Comparison of ENCODE assay signal across 34 cellular contexts in the genomic region with DNA sequence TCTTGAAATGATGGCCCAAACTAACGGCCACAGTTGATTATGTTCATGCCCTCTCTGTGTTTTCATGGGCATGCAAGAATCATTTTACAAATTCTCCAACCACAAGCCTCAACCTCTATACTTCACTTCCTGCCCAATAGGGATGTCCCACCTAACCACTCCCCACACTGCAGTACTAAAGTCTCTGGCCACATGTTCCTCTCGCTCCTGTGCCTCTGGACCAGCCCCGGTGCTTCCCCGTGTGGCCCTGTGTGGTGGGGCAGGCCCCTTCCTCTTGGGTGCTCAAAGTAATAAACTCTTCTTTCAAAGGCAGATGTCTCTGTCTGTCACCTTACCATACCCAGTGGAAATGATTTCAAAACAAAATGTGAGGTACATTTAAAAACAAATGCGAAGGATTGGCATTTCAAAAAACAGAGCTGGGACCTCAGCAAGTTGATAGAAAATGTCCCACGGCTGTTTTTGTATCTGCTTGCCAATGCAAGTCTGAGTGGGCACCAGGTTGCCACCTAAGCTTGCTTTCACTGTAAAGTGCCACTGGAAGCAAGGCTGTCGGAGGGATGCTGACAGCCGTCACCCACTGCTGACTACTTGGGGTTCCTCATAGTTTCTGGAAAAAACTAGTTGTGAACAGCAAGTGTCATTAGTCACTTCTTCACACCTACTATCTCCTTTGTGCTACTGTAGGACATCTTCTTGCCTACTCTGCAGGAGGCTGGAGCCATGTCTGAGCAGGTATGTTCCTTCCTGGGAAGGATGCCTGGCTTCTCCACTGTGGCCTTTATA. TPM values are rescaled to one million over a fixed set of nuclear protein-coding genes. Genes with fewer than 3 reads are reported as not detected.
DNase-seq lines count a peak whose midpoint lies in the region; ATAC-seq and TF ChIP-seq lines count a peak whose summit lies in the region.
"Had no signal": no experiment of that assay in that cellular context is flagged by ENCODE, and none has a peak within 500 bp of the region (broad histone marks: within the 10 kb centered on the region; RNA-seq: fewer than 3 reads in every experiment).

No MANE protein-coding gene starts in this region.

- H3K4me3 Mint-ChIP-seq in activated naive CD8-positive, alpha-beta T cell treated with anti-CD3 and anti-CD28 coated beads, Interleukin-2, amount 50 U/mL, for 24 hours, result no peak overlapping the region
- no peak overlapping the region for H3K4me3 Mint-ChIP-seq in activated naive CD8-positive, alpha-beta T cell treated with anti-CD3 and anti-CD28 coated beads for 36 hours
- no peak overlapping the region for H3K4me3 Mint-ChIP-seq in osteocyte (ENCODE audit: unreplicated experiment)
- H3K4me3 Mint-ChIP-seq: activated CD4-positive, alpha-beta T cell treated with anti-CD3 and anti-CD28 coated beads, Interleukin-2, amount 10 ng/mL, durations not matched to agents 24 days and 14 days; activated naive CD4-positive, alpha-beta T cell treated with anti-CD3 and anti-CD28 coated beads for 36 hours; activated T-cell treated with anti-CD3 and anti-CD28 coated beads, Interleukin-2, amount 50 U/mL, for 72 hours; brain; CD8-positive, alpha-beta T cell; mesothelial cell of epicardium had no signal

- H3K27ac Mint-ChIP-seq in activated naive CD8-positive, alpha-beta T cell treated with anti-CD3 and anti-CD28 coated beads, Interleukin-2, amount 50 U/mL, for 24 hours, result no peak overlapping the region
- no peak overlapping the region for H3K27ac Mint-ChIP-seq in activated naive CD8-positive, alpha-beta T cell treated with anti-CD3 and anti-CD28 coated beads for 36 hours
- no peak overlapping the region for H3K27ac Mint-ChIP-seq in osteocyte (ENCODE audit: unreplicated experiment)
- H3K27ac Mint-ChIP-seq: activated CD4-positive, alpha-beta T cell treated with anti-CD3 and anti-CD28 coated beads, Interleukin-2, amount 10 ng/mL, durations not matched to agents 24 days and 14 days; activated naive CD4-positive, alpha-beta T cell treated with anti-CD3 and anti-CD28 coated beads for 36 hours; activated T-cell treated with anti-CD3 and anti-CD28 coated beads, Interleukin-2, amount 50 U/mL, for 72 hours; brain; CD8-positive, alpha-beta T cell; mesothelial cell of epicardium had no signal

- DNase-seq in activated naive CD8-positive, alpha-beta T cell treated with anti-CD3 and anti-CD28 coated beads, Interleukin-2, amount 50 U/mL, for 24 hours, result no peak
- no peak for DNase-seq in activated naive CD8-positive, alpha-beta T cell treated with anti-CD3 and anti-CD28 coated beads for 36 hours
- DNase-seq in coronary artery (ENCODE audit: low spot score) (peak; percentile 26), osteocyte (ENCODE audit: extremely low spot score, unreplicated experiment) (peak; percentile 54), right lobe of liver (no peak)
- DNase-seq: activated CD4-positive, alpha-beta T cell treated with anti-CD3 and anti-CD28 coated beads, Interleukin-2, amount 10 ng/mL, durations not matched to agents 24 days and 14 days; activated naive CD4-positive, alpha-beta T cell treated with anti-CD3 and anti-CD28 coated beads for 36 hours; activated T-cell treated with anti-CD3 and anti-CD28 coated beads, Interleukin-2, amount 50 U/mL, for 72 hours; amniotic stem cell; CD8-positive, alpha-beta T cell; esophagus squamous epithelium; foreskin keratinocyte; heart left ventricle; NCI-H1105 treated with DMSO at 0.1 percent for 48 hours; NCI-H2029 treated with DMSO at 0.1 percent for 48 hours; NCI-H226; NCI-H526 treated with DMSO at 0.1 percent for 48 hours; stimulated activated CD4-positive, alpha-beta T cell treated with anti-CD3 and anti-CD28 coated beads, Interleukin-4, amount 100 ng/mL, for 1 hour; SW 1271 had no signal

- WGBS in right lobe of liver (ENCODE audit: insufficient coverage, low coverage, low lambda C conversion rate, missing lambda C conversion rate), result 62% methylated on average over 6 of the region's 8 CpGs

- H3K27ac ChIP-seq in coronary artery, result no peak overlapping the region
- H3K27ac ChIP-seq in right lobe of liver, result peak overlapping the region in 1 of 3 donors; percentile 90
- H3K27ac ChIP-seq: A549, esophagus squamous epithelium, foreskin keratinocyte, heart left ventricle, neutrophil, prostate gland, tibial nerve had no signal

- no peaks in the 10 kb centered on the region for H3K27me3 ChIP-seq in right lobe of liver
- H3K27me3 ChIP-seq: esophagus squamous epithelium, foreskin keratinocyte, heart left ventricle, neutrophil, tibial nerve had no signal

- no peaks in the 10 kb centered on the region for H3K4me1 Mint-ChIP-seq in activated naive CD8-positive, alpha-beta T cell treated with anti-CD3 and anti-CD28 coated beads, Interleukin-2, amount 50 U/mL, for 24 hours
- H3K4me1 Mint-ChIP-seq in activated naive CD8-positive, alpha-beta T cell treated with anti-CD3 and anti-CD28 coated beads for 36 hours, result no peaks in the 10 kb centered on the region
- H3K4me1 Mint-ChIP-seq in osteocyte (ENCODE audit: unreplicated experiment), result peaks cover 16% of the 10 kb centered on the region
- H3K4me1 Mint-ChIP-seq: activated CD4-positive, alpha-beta T cell treated with anti-CD3 and anti-CD28 coated beads, Interleukin-2, amount 10 ng/mL, durations not matched to agents 24 days and 14 days; mesothelial cell of epicardium had no signal

- no peaks in the 10 kb centered on the region for H3K36me3 ChIP-seq in right lobe of liver
- H3K36me3 ChIP-seq: esophagus squamous epithelium, heart left ventricle, neutrophil, prostate gland, tibial nerve had no signal

- H3K36me3 Mint-ChIP-seq in activated naive CD8-positive, alpha-beta T cell treated with anti-CD3 and anti-CD28 coated beads, Interleukin-2, amount 50 U/mL, for 24 hours (ENCODE audit: low read depth), result no peaks in the 10 kb centered on the region
- peaks cover 2% of the 10 kb centered on the region for H3K36me3 Mint-ChIP-seq in activated naive CD8-positive, alpha-beta T cell treated with anti-CD3 and anti-CD28 coated beads for 36 hours
- H3K36me3 Mint-ChIP-seq in osteocyte (ENCODE audit: unreplicated experiment), result no peaks in the 10 kb centered on the region
- H3K36me3 Mint-ChIP-seq: brain; CD8-positive, alpha-beta T cell; mesothelial cell of epicardium had no signal

- peaks cover 11% of the 10 kb centered on the region for H3K9me3 Mint-ChIP-seq in activated naive CD8-positive, alpha-beta T cell treated with anti-CD3 and anti-CD28 coated beads, Interleukin-2, amount 50 U/mL, for 24 hours
- peaks cover 6% of the 10 kb centered on the region for H3K9me3 Mint-ChIP-seq in activated naive CD8-positive, alpha-beta T cell treated with anti-CD3 and anti-CD28 coated beads for 36 hours
- no peaks in the 10 kb centered on the region for H3K9me3 Mint-ChIP-seq in osteocyte (ENCODE audit: unreplicated experiment)

- ATAC-seq in activated naive CD8-positive, alpha-beta T cell treated with anti-CD3 and anti-CD28 coated beads, Interleukin-2, amount 50 U/mL, for 24 hours, result peak; percentile 10
- ATAC-seq in HG03469 (IDR thresholded peaks at IDR 0.05; ENCODE audit: unreplicated experiment) (peak; percentile 44), right lobe of liver (no peak), HG03135 (IDR thresholded peaks at IDR 0.05; ENCODE audit: unreplicated experiment) (no peak), HG03342 (IDR thresholded peaks at IDR 0.05; ENCODE audit: unreplicated experiment) (no peak)
- ATAC-seq: A549; CD8-positive, alpha-beta T cell; foreskin keratinocyte; heart left ventricle; K562 had no signal

- H3K4me1 ChIP-seq in right lobe of liver, result peaks cover 0 to 25% (median 6%) of the 10 kb centered on the region in 4 donors
- H3K4me1 ChIP-seq: foreskin keratinocyte, heart left ventricle, prostate gland, tibial nerve had no signal

- no peak overlapping the region for H3K4me3 ChIP-seq in coronary artery
- no peak overlapping the region for H3K4me3 ChIP-seq in right lobe of liver
- H3K4me3 ChIP-seq: A549, esophagus squamous epithelium, heart left ventricle, K562, prostate gland, tibial nerve had no signal

- H3K9me3 ChIP-seq in right lobe of liver, result no peaks in the 10 kb centered on the region
- H3K9me3 ChIP-seq: A549, prostate gland had no signal

- peaks cover 12% of the 10 kb centered on the region for H3K27me3 Mint-ChIP-seq in activated naive CD8-positive, alpha-beta T cell treated with anti-CD3 and anti-CD28 coated beads, Interleukin-2, amount 50 U/mL, for 24 hours
- peaks cover 25% of the 10 kb centered on the region for H3K27me3 Mint-ChIP-seq in activated naive CD8-positive, alpha-beta T cell treated with anti-CD3 and anti-CD28 coated beads for 36 hours
- H3K27me3 Mint-ChIP-seq in osteocyte (ENCODE audit: unreplicated experiment), result peaks cover 1% of the 10 kb centered on the region

- TF ChIP-seq POLR2A in right lobe of liver (IDR thresholded peaks at IDR 0.05), result no peak

- TF ChIP-seq CTCF in coronary artery (IDR thresholded peaks at IDR 0.05) (no peak), osteocyte (IDR thresholded peaks at IDR 0.05) (no peak), right lobe of liver (IDR thresholded peaks at IDR 0.05) (no peak)

- intact Hi-C loops in right lobe of liver (cut with DNase I), result no loop called here

RNA-seq across cellular contexts. Expression of gene SERPINA11, which starts 8.2 kb away (rescaled TPM):
- total RNA-seq in activated naive CD8-positive, alpha-beta T cell treated with anti-CD3 and anti-CD28 coated beads for 36 hours, result not detected
- not detected in 2 replicates for total RNA-seq in osteocyte
- 100 to 1,000 TPM in 4 of 6 experiments, 10 to 100 TPM in 2; 79.7 to 414 (median 172) TPM for total RNA-seq in right lobe of liver
- total RNA-seq: activated CD4-positive, alpha-beta T cell treated with anti-CD3 and anti-CD28 coated beads, Interleukin-2, amount 10 ng/mL, durations not matched to agents 24 days and 14 days; activated CD8-positive, alpha-beta memory T cell treated with anti-CD3 and anti-CD28 coated beads for 36 hours; activated naive CD4-positive, alpha-beta T cell treated with anti-CD3 and anti-CD28 coated beads for 36 hours; activated T-cell treated with anti-CD3 and anti-CD28 coated beads, Interleukin-2, amount 50 U/mL, for 72 hours; CD8-positive, alpha-beta T cell; dermis microvascular lymphatic vessel endothelial cell; esophagus squamous epithelium; foreskin keratinocyte; heart left ventricle; K562; kidney epithelial cell; M059J; mesothelial cell of epicardium; prostate gland; tibial nerve had no signal

RNA-seq across cellular contexts. Expression of gene SERPINA9, which starts 15.2 kb away (rescaled TPM):
- not detected for total RNA-seq in activated naive CD8-positive, alpha-beta T cell treated with anti-CD3 and anti-CD28 coated beads for 36 hours
- not detected in 2 replicates for total RNA-seq in osteocyte
- total RNA-seq in right lobe of liver, result under 1 TPM in 1 of 6 experiments, not detected in 5; 0.18 TPM
- total RNA-seq: activated CD4-positive, alpha-beta T cell treated with anti-CD3 and anti-CD28 coated beads, Interleukin-2, amount 10 ng/mL, durations not matched to agents 24 days and 14 days; activated CD8-positive, alpha-beta memory T cell treated with anti-CD3 and anti-CD28 coated beads for 36 hours; activated naive CD4-positive, alpha-beta T cell treated with anti-CD3 and anti-CD28 coated beads for 36 hours; activated T-cell treated with anti-CD3 and anti-CD28 coated beads, Interleukin-2, amount 50 U/mL, for 72 hours; CD8-positive, alpha-beta T cell; dermis microvascular lymphatic vessel endothelial cell; esophagus squamous epithelium; foreskin keratinocyte; heart left ventricle; K562; kidney epithelial cell; liver; M059J; mesothelial cell of epicardium; prostate gland; tibial nerve had no signal

RNA-seq across cellular contexts. Expression of gene SERPINA12, which starts 48.4 kb away (rescaled TPM):
- not detected for total RNA-seq in activated naive CD8-positive, alpha-beta T cell treated with anti-CD3 and anti-CD28 coated beads for 36 hours
- total RNA-seq in osteocyte (not detected in 2 replicates), right lobe of liver (1 to 10 TPM in 1 of 6 experiments, under 1 TPM in 2, not detected in 3; 0.26 to 2.8 (median 0.39) TPM)
- total RNA-seq: activated CD4-positive, alpha-beta T cell treated with anti-CD3 and anti-CD28 coated beads, Interleukin-2, amount 10 ng/mL, durations not matched to agents 24 days and 14 days; activated CD8-positive, alpha-beta memory T cell treated with anti-CD3 and anti-CD28 coated beads for 36 hours; activated naive CD4-positive, alpha-beta T cell treated with anti-CD3 and anti-CD28 coated beads for 36 hours; activated T-cell treated with anti-CD3 and anti-CD28 coated beads, Interleukin-2, amount 50 U/mL, for 72 hours; CD8-positive, alpha-beta T cell; dermis microvascular lymphatic vessel endothelial cell; esophagus squamous epithelium; foreskin keratinocyte; heart left ventricle; K562; kidney epithelial cell; liver; M059J; mesothelial cell of epicardium; tibial nerve had no signal

Comparison
In these comparisons a context has a peak if more than half of its experiments do, and no peak if none do; other contexts are left out.
1. ATAC-seq: peak in activated naive CD8-positive, alpha-beta T cell treated with anti-CD3 and anti-CD28 coated beads, Interleukin-2, amount 50 U/mL, for 24 hours (single experiment) and HG03469 (single experiment); none in right lobe of liver (0 of 4), HG03135 (single experiment) and HG03342 (single experiment).
2. DNase-seq: peak in coronary artery (single experiment) and osteocyte (single experiment); none in activated naive CD8-positive, alpha-beta T cell treated with anti-CD3 and anti-CD28 coated beads, Interleukin-2, amount 50 U/mL, for 24 hours (single experiment), activated naive CD8-positive, alpha-beta T cell treated with anti-CD3 and anti-CD28 coated beads for 36 hours (single experiment) and right lobe of liver (0 of 3).
3. RNA of gene SERPINA11, which starts 8.2 kb away (total RNA-seq): 79.7 to 414 TPM in right lobe of liver; not detected in activated naive CD8-positive, alpha-beta T cell treated with anti-CD3 and anti-CD28 coated beads for 36 hours and not detected in osteocyte; every median in the first group is over 10 times any median in the second.